In genomic region chr22:22720201-22720723, GRCh38 we compare ENCODE assay signal across 1 cellular context.
TF ChIP-seq lines count a peak whose summit lies in the region.

No MANE protein-coding gene starts in this region.

TF ChIP-seq in K562, 482 proteins besides CTCF, POLR2A, EP300 and RAD21 (continued from another document):
- TF ChIP-seq MLX (CRISPR knock-in tag; conservative IDR thresholded peaks at IDR 0.05), result peak in 1 of 2 experiments; percentile 4; a peak in 1 of 4 replicates
- TF ChIP-seq COPS2 (conservative IDR thresholded peaks at IDR 0.05), result no peak
- TF ChIP-seq HMGXB4 (CRISPR knock-in tag; IDR thresholded peaks at IDR 0.05), result peak; percentile 98
- no peak for TF ChIP-seq CXXC5 (CRISPR knock-in tag; IDR thresholded peaks at IDR 0.05)
- TF ChIP-seq NFATC3 (IDR thresholded peaks at IDR 0.05), result no peak
- peak; percentile 72 for TF ChIP-seq TEAD4 (IDR thresholded peaks at IDR 0.05; ENCODE audit: low read length)
- no peak for TF ChIP-seq TEAD4 (CRISPR knock-in tag; IDR thresholded peaks at IDR 0.05; ENCODE audit: borderline replicate concordance)
- TF ChIP-seq PML (IDR thresholded peaks at IDR 0.05; ENCODE audit: low read length), result peak; percentile 59; the same call in 1 of the 2 replicates
- peak; percentile 33; the same call in 1 of the 2 replicates for TF ChIP-seq STAT5A (IDR thresholded peaks at IDR 0.05; ENCODE audit: borderline replicate concordance, low read length)
